11 cellular contexts compared by ENCODE assay signal in the genomic region with DNA sequence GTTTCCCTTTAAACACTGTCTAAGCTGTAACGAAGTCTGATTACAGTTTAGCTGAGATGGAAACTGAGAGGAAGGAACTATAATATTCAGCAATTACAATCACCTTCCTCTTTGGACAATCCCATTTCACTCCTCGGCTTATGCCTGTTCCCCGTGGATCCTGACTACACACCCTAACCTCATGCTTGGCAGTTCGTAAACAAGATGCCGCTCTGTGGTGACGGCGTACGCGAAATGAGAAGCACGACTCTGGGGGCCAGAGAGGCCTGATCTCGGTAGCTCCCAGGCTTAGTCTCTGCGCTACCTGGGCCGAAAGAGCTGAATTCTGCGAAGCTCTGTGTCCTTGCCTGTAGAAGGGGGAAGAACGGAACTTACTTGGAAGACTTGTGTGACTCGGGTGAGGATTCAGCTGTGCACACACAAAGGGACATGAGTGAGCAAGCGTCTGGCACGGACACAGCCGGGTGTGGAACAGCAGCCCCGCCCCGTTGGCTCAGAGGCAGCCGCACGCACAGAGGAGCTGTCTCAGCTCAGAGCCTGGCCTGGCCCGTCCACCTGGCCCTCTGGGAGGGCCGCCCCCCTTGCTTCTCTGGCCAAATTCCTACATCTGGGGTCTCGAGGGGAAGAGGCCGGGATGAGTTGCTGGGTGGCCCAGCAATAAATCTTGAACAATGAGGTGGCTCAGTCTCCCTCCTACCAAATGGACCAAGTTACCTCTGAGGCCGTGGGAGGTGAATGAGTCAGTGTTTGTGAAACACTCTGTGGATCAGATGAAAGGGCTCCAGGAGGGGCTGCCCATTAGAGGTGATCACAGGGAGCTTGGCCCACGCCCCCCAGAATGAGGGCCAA.
DNase-seq lines count a peak whose midpoint lies in the region; ATAC-seq, FAIRE-seq and TF ChIP-seq lines count a peak whose summit lies in the region.
"Had no signal": no experiment of that assay in that cellular context is flagged by ENCODE, and none has a peak within 500 bp of the region (broad histone marks: within the 10 kb centered on the region; RNA-seq: fewer than 3 reads in every experiment).

No MANE protein-coding gene starts in this region.

- peak overlapping the region; percentile 69 for H3K27ac ChIP-seq in keratinocyte (ENCODE audit: control insufficient read depth, insufficient read depth, low read length)
- no peak overlapping the region for H3K27ac ChIP-seq in WERI-Rb-1

- peak overlapping the region; percentile 17 for H3K27ac Mint-ChIP-seq in activated naive CD4-positive, alpha-beta T cell treated with anti-CD3 and anti-CD28 coated beads, Interleukin-2, amount 50 U/mL, for 24 hours
- no peak overlapping the region for H3K27ac Mint-ChIP-seq in stimulated activated effector memory CD8-positive, alpha-beta T cell treated with anti-CD3 and anti-CD28 coated beads, Interleukin-12 subunit alpha, Interleukin-12 subunit beta, amount 100 ng/mL, for 72 hours

- H4K20me1 ChIP-seq in keratinocyte (ENCODE audit: control insufficient read depth, extremely low read depth, insufficient read depth, low read length) = no peaks in the 10 kb centered on the region

- H3K4me1 Mint-ChIP-seq in activated naive CD4-positive, alpha-beta T cell treated with anti-CD3 and anti-CD28 coated beads, Interleukin-2, amount 50 U/mL, for 24 hours = peaks cover 7% of the 10 kb centered on the region
- H3K4me1 Mint-ChIP-seq in stimulated activated effector memory CD8-positive, alpha-beta T cell treated with anti-CD3 and anti-CD28 coated beads, Interleukin-12 subunit alpha, Interleukin-12 subunit beta, amount 100 ng/mL, for 72 hours = no peaks in the 10 kb centered on the region

- H3K4me2 ChIP-seq in keratinocyte (ENCODE audit: control insufficient read depth, extremely low read depth, insufficient read depth, low read depth, low read length) = peak overlapping the region; percentile 97

- H3K9me3 ChIP-seq in keratinocyte (ENCODE audit: control insufficient read depth, low read depth, low read length) = no peaks in the 10 kb centered on the region
- H3K9me3 ChIP-seq in WERI-Rb-1 (ENCODE audit: severe bottlenecking) = no peaks in the 10 kb centered on the region

- H3K36me3 Mint-ChIP-seq in activated naive CD4-positive, alpha-beta T cell treated with anti-CD3 and anti-CD28 coated beads, Interleukin-2, amount 50 U/mL, for 24 hours = no peaks in the 10 kb centered on the region
- no peaks in the 10 kb centered on the region for H3K36me3 Mint-ChIP-seq in stimulated activated effector memory CD8-positive, alpha-beta T cell treated with anti-CD3 and anti-CD28 coated beads, Interleukin-12 subunit alpha, Interleukin-12 subunit beta, amount 100 ng/mL, for 72 hours

- peak overlapping the region; percentile 81 for H2AFZ ChIP-seq in keratinocyte (ENCODE audit: control insufficient read depth, low read length)

- H3K27me3 Mint-ChIP-seq in activated naive CD4-positive, alpha-beta T cell treated with anti-CD3 and anti-CD28 coated beads, Interleukin-2, amount 50 U/mL, for 24 hours = no peaks in the 10 kb centered on the region

- FAIRE-seq in keratinocyte (lab: Jason Lieb, UNC) = peak; percentile 80
- FAIRE-seq: islet of Langerhans had no signal

- DNase-seq in NCI-H2029 (lab: John Stamatoyannopoulos, UW) = peak; percentile 12
- no peak for DNase-seq in NCI-H2029 treated with DMSO at 0.1 percent for 48 hours (lab: John Stamatoyannopoulos, UW)
- DNase-seq in keratinocyte (ENCODE audit: low read depth, low spot score) = peak; percentile 55
- no peak for DNase-seq in stimulated activated effector memory CD8-positive, alpha-beta T cell treated with anti-CD3 and anti-CD28 coated beads, Interleukin-12 subunit alpha, Interleukin-12 subunit beta, amount 100 ng/mL, for 72 hours (ENCODE audit: low spot score in 2 of 2)
- no peak for DNase-seq in NCI-H2081 (lab: John Stamatoyannopoulos, UW)
- DNase-seq in NCI-H187 treated with DMSO at 0.1 percent for 48 hours (lab: John Stamatoyannopoulos, UW) = no peak
- no peak for DNase-seq in WERI-Rb-1
- DNase-seq: 8988T, NCI-H2081 treated with DMSO at 0.1 percent for 48 hours had no signal

- H3K36me3 ChIP-seq in keratinocyte (ENCODE audit: control insufficient read depth in 2 of 2, extremely low read depth in 1 of 2, insufficient read depth in 2 of 2, low read length in 2 of 2) (no peaks in the 10 kb centered on the region), WERI-Rb-1 (no peaks in the 10 kb centered on the region)

- ATAC-seq in stimulated activated effector memory CD8-positive, alpha-beta T cell treated with anti-CD3 and anti-CD28 coated beads, Interleukin-12 subunit alpha, Interleukin-12 subunit beta, amount 100 ng/mL, for 72 hours = peak; percentile 38

- peaks cover 16% of the 10 kb centered on the region for H3K4me1 ChIP-seq in keratinocyte (ENCODE audit: control insufficient read depth, extremely low read depth, insufficient read depth, low read length)

- H3K9ac ChIP-seq in keratinocyte (ENCODE audit: control insufficient read depth, extremely low read depth, insufficient read depth, low read length) = peak overlapping the region; percentile 60

- peaks cover 3% of the 10 kb centered on the region for H3K9me1 ChIP-seq in keratinocyte (ENCODE audit: control insufficient read depth, extremely low read depth, insufficient read depth, low read length)

- dilution Hi-C loops in keratinocyte (cut with MboI; ENCODE audit: extremely low pct_ligation_motif_present, low sequenced_read_pairs) = no loop called here

- no peak for TF ChIP-seq CTCF in keratinocyte (optimal IDR thresholded peaks at IDR 0.05 in 1 of 3, IDR thresholded peaks at IDR 0.05 in 1 of 3, conservative IDR thresholded peaks at IDR 0.05 in 1 of 3; ENCODE audit: extremely low read depth in 1 of 3, insufficient read depth in 2 of 3, low read length in 3 of 3)
- TF ChIP-seq CTCF in WERI-Rb-1 (IDR thresholded peaks at IDR 0.05; ENCODE audit: low read depth, low read length) = no peak

- no peaks in the 10 kb centered on the region for H3K9me3 Mint-ChIP-seq in activated naive CD4-positive, alpha-beta T cell treated with anti-CD3 and anti-CD28 coated beads, Interleukin-2, amount 50 U/mL, for 24 hours
- H3K9me3 Mint-ChIP-seq in stimulated activated effector memory CD8-positive, alpha-beta T cell treated with anti-CD3 and anti-CD28 coated beads, Interleukin-12 subunit alpha, Interleukin-12 subunit beta, amount 100 ng/mL, for 72 hours = no peaks in the 10 kb centered on the region

- H3K27me3 ChIP-seq in keratinocyte (ENCODE audit: control insufficient read depth, extremely low read depth, insufficient read depth, low read length) = no peaks in the 10 kb centered on the region
- no peaks in the 10 kb centered on the region for H3K27me3 ChIP-seq in WERI-Rb-1 (ENCODE audit: insufficient read depth, low read depth, severe bottlenecking)

- peak overlapping the region; percentile 54 for H3K4me3 Mint-ChIP-seq in activated naive CD4-positive, alpha-beta T cell treated with anti-CD3 and anti-CD28 coated beads, Interleukin-2, amount 50 U/mL, for 24 hours
- no peak overlapping the region for H3K4me3 Mint-ChIP-seq in stimulated activated effector memory CD8-positive, alpha-beta T cell treated with anti-CD3 and anti-CD28 coated beads, Interleukin-12 subunit alpha, Interleukin-12 subunit beta, amount 100 ng/mL, for 72 hours

- H3K4me3 ChIP-seq in keratinocyte (ENCODE audit: control insufficient read depth in 2 of 3, extremely low read depth in 1 of 3, insufficient read depth in 2 of 3, low read depth in 1 of 3, low read length in 3 of 3) = peak overlapping the region in 2 of 3 experiments; percentile 24 to 48
- no peak overlapping the region for H3K4me3 ChIP-seq in WERI-Rb-1 (ENCODE audit: low read depth, low read length)

- no peaks in the 10 kb centered on the region for H3K79me2 ChIP-seq in keratinocyte (ENCODE audit: control insufficient read depth, insufficient read depth, low read length)

Comparison
In these comparisons a context has a peak if more than half of its experiments do, and no peak if none do; other contexts are left out.
1. DNase-seq: peak in NCI-H2029 (single experiment) and keratinocyte (single experiment); none in NCI-H2029 treated with DMSO at 0.1 percent for 48 hours (single experiment), stimulated activated effector memory CD8-positive, alpha-beta T cell treated with anti-CD3 and anti-CD28 coated beads, Interleukin-12 subunit alpha, Interleukin-12 subunit beta, amount 100 ng/mL, for 72 hours (0 of 2), NCI-H2081 (0 of 2), NCI-H187 treated with DMSO at 0.1 percent for 48 hours (single experiment) and WERI-Rb-1 (single experiment).